Comparison of ENCODE assay signal across 12 cellular contexts in the genomic region with DNA sequence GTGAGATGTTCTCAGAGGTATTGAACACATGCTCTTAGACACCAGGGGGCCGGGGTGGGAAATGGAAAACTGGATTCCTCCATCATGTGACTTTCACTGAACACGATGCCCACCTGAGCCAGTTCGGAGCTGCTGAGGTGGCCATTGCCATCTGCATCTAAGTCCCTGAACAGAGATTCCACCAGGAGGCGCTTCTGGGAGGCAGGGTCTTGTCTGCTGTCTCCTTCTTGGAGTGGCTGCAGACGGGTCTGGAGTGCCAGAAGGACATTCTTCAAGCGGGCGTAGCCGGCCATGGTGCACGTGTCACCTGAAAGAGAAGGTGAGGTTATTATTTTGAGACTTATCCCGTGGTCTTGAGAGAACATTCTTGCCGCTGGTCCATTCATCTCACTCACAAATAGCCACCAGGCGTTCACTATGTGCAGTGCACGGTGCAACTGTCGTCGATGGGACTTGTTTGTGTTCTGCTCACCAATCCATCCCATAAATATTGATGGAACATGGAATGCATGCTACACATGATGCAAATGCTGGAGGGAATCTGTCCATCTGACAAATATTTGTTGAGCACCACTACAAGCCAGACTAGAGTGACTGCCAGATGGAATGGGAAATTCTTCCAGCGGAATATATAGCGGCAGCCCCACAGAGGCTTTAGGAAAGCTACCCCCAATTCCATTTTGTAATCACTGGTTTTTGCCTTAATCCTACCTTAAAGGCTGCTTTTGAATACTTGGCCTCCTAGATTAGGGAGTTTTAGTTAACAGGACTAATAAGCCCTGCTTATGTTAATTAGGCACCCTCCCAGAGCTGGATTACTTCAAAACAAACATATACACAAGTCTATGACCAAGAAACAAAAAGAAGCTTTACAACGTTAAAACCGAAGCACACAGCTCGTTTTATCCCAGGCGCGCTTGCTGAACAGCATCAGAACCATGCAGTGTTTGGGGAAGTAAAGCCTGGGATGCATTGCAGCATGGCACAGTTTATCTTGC.
DNase-seq lines count a peak whose midpoint lies in the region; ATAC-seq and TF ChIP-seq lines count a peak whose summit lies in the region.
"Had no signal": no experiment of that assay in that cellular context is flagged by ENCODE, and none has a peak within 500 bp of the region (broad histone marks: within the 10 kb centered on the region; RNA-seq: fewer than 3 reads in every experiment).

No MANE protein-coding gene starts in this region.

- H3K4me3 ChIP-seq in A673 (ENCODE audit: low read depth, low read length, poor library complexity, severe bottlenecking) (no peak overlapping the region), PC-3 (ENCODE audit: low read length) (no peak overlapping the region)

- no peak overlapping the region for H3K9ac ChIP-seq in PC-3 (ENCODE audit: low read length)

- no peaks in the 10 kb centered on the region for H3K36me3 ChIP-seq in A673 (ENCODE audit: insufficient read depth, low read length, poor library complexity, severe bottlenecking)
- no peaks in the 10 kb centered on the region for H3K36me3 ChIP-seq in PC-3 (ENCODE audit: low read depth, low read length)

- no peak overlapping the region for H3K4me3 Mint-ChIP-seq in activated T-helper 1 cell treated with anti-CD3 and anti-CD28 coated beads, Interleukin-12 subunit alpha, Interleukin-12 subunit beta, Interleukin-2, Interleukin-4 antibody, amounts not matched to agents 30 ng/mL and 10 ng/mL and 1 ng/mL, durations not matched to agents 14 hours and 24 hours and 36 hours
- H3K4me3 Mint-ChIP-seq: activated T-helper 17 cell treated with anti-CD3 and anti-CD28 coated beads, Interleukin-2, amount 50 U/mL, for 72 hours; immature natural killer cell had no signal

- H3K9me2 ChIP-seq in PC-3 (replicated peaks; ENCODE audit: low read length): no peaks in the 10 kb centered on the region

- no peaks in the 10 kb centered on the region for H4K20me1 ChIP-seq in PC-3 (ENCODE audit: low read length)

- BruUV-seq in A673 (replicated peaks; lab: Mats Ljungman, UMichigan) (no TSS peak), PC-3 (replicated peaks; lab: Mats Ljungman, UMichigan) (no TSS peak)

- peaks cover 12% of the 10 kb centered on the region for H3K4me1 Mint-ChIP-seq in activated T-helper 1 cell treated with anti-CD3 and anti-CD28 coated beads, Interleukin-12 subunit alpha, Interleukin-12 subunit beta, Interleukin-2, Interleukin-4 antibody, amounts not matched to agents 30 ng/mL and 10 ng/mL and 1 ng/mL, durations not matched to agents 14 hours and 24 hours and 36 hours (ENCODE audit: low read depth)
- H3K4me1 Mint-ChIP-seq: activated T-helper 17 cell treated with anti-CD3 and anti-CD28 coated beads, Interleukin-2, amount 50 U/mL, for 72 hours; immature natural killer cell had no signal

- intact Hi-C loops in A673 (cut with micrococcal nuclease; ENCODE audit: unreplicated experiment): no loop called here
- intact Hi-C loops in PC-3 (cut with micrococcal nuclease): no loop called here
- intact Hi-C loops in activated T-helper 1 cell treated with anti-CD3 and anti-CD28 coated beads, Interleukin-12 subunit alpha, Interleukin-12 subunit beta, Interleukin-2, Interleukin-4 antibody, amounts not matched to agents 30 ng/mL and 10 ng/mL and 1 ng/mL, durations not matched to agents 14 hours and 24 hours and 36 hours (cut with micrococcal nuclease): no loop called here

- no peaks in the 10 kb centered on the region for H3K9me3 Mint-ChIP-seq in activated T-helper 1 cell treated with anti-CD3 and anti-CD28 coated beads, Interleukin-12 subunit alpha, Interleukin-12 subunit beta, Interleukin-2, Interleukin-4 antibody, amounts not matched to agents 30 ng/mL and 10 ng/mL and 1 ng/mL, durations not matched to agents 14 hours and 24 hours and 36 hours
- H3K9me3 Mint-ChIP-seq: activated T-helper 17 cell treated with anti-CD3 and anti-CD28 coated beads, Interleukin-2, amount 50 U/mL, for 72 hours had no signal

- H3K27me3 ChIP-seq in A673 (replicated peaks; ENCODE audit: insufficient read depth, low read depth, low read length, poor library complexity) (no peaks in the 10 kb centered on the region), PC-3 (ENCODE audit: low read length) (no peaks in the 10 kb centered on the region), foreskin keratinocyte (no peaks in the 10 kb centered on the region)

- no peak overlapping the region for H3K27ac Mint-ChIP-seq in activated T-helper 1 cell treated with anti-CD3 and anti-CD28 coated beads, Interleukin-12 subunit alpha, Interleukin-12 subunit beta, Interleukin-2, Interleukin-4 antibody, amounts not matched to agents 30 ng/mL and 10 ng/mL and 1 ng/mL, durations not matched to agents 14 hours and 24 hours and 36 hours
- H3K27ac Mint-ChIP-seq: activated T-helper 17 cell treated with anti-CD3 and anti-CD28 coated beads, Interleukin-2, amount 50 U/mL, for 72 hours; immature natural killer cell had no signal

- DNase-seq in A673 (ENCODE audit: low spot score) (peak; percentile 15), PC-3 (peak; percentile 20), foreskin keratinocyte (no peak), COR-L47 (lab: John Stamatoyannopoulos, UW) (no peak), GDM1 (lab: John Stamatoyannopoulos, UW) (no peak)
- DNase-seq in activated T-helper 1 cell treated with anti-CD3 and anti-CD28 coated beads, Interleukin-12 subunit alpha, Interleukin-12 subunit beta, Interleukin-2, Interleukin-4 antibody, amounts not matched to agents 30 ng/mL and 10 ng/mL and 1 ng/mL, durations not matched to agents 14 hours and 24 hours and 36 hours (ENCODE audit: low spot score): no peak
- DNase-seq: immature natural killer cell; NCI-H446 treated with DMSO at 0.1 percent for 48 hours; stimulated activated CD4-positive, alpha-beta T cell treated with anti-CD3 and anti-CD28 coated beads, Interleukin-4, amount 100 ng/mL, for 1 hour had no signal

- POLR2A ChIA-PET in A673 (lab: Charles Lee; ENCODE audit: low non-redundant PET) (no interaction called here), PC-3 (lab: Charles Lee; ENCODE audit: unreplicated experiment) (no interaction called here)

- H3K4me1 ChIP-seq in A673 (ENCODE audit: insufficient read depth, low read length, poor library complexity, severe bottlenecking) (no peaks in the 10 kb centered on the region), PC-3 (ENCODE audit: insufficient read depth, low read length) (no peaks in the 10 kb centered on the region), foreskin keratinocyte (no peaks in the 10 kb centered on the region)

- H3K27ac ChIP-seq in A673 (ENCODE audit: low read depth, low read length, poor library complexity, severe bottlenecking) (no peak overlapping the region), PC-3 (ENCODE audit: low read length) (no peak overlapping the region), foreskin keratinocyte (no peak overlapping the region)

- H2AFZ ChIP-seq in PC-3 (ENCODE audit: low read length): no peak overlapping the region

- H3K9me3 ChIP-seq in A673 (ENCODE audit: low read depth, low read length, poor library complexity, severe bottlenecking) (no peaks in the 10 kb centered on the region), PC-3 (ENCODE audit: low read length) (no peaks in the 10 kb centered on the region)

- H3F3A ChIP-seq in PC-3 (ENCODE audit: low read length, unreplicated experiment): no peaks in the 10 kb centered on the region

- TF ChIP-seq CTCF in A673 (conservative IDR thresholded peaks at IDR 0.05; ENCODE audit: low read depth, low read length): peak; percentile 38; the same call in 1 of the 2 replicates
- TF ChIP-seq CTCF in GM12873 (IDR thresholded peaks at IDR 0.05; ENCODE audit: insufficient read depth, low read depth, low read length, missing control alignments): peak; percentile 31
- TF ChIP-seq CTCF in PC-3 (conservative IDR thresholded peaks at IDR 0.05; ENCODE audit: low read depth, low read length): peak; percentile 52
- TF ChIP-seq CTCF in foreskin keratinocyte (conservative IDR thresholded peaks at IDR 0.05): peak; percentile 35

- no peak; the same call in 1 of the 2 replicates for ATAC-seq in PC-3
- no peak for ATAC-seq in foreskin keratinocyte
- ATAC-seq in GM18873 (IDR thresholded peaks at IDR 0.05; ENCODE audit: low FRiP score, unreplicated experiment): no peak
- ATAC-seq: activated T-helper 17 cell treated with anti-CD3 and anti-CD28 coated beads, Interleukin-2, amount 50 U/mL, for 72 hours had no signal

- peaks cover 2% of the 10 kb centered on the region for H3K27me3 Mint-ChIP-seq in activated T-helper 1 cell treated with anti-CD3 and anti-CD28 coated beads, Interleukin-12 subunit alpha, Interleukin-12 subunit beta, Interleukin-2, Interleukin-4 antibody, amounts not matched to agents 30 ng/mL and 10 ng/mL and 1 ng/mL, durations not matched to agents 14 hours and 24 hours and 36 hours (ENCODE audit: insufficient read depth)
- H3K27me3 Mint-ChIP-seq: activated T-helper 17 cell treated with anti-CD3 and anti-CD28 coated beads, Interleukin-2, amount 50 U/mL, for 72 hours had no signal

- no peaks in the 10 kb centered on the region for H3K36me3 Mint-ChIP-seq in activated T-helper 1 cell treated with anti-CD3 and anti-CD28 coated beads, Interleukin-12 subunit alpha, Interleukin-12 subunit beta, Interleukin-2, Interleukin-4 antibody, amounts not matched to agents 30 ng/mL and 10 ng/mL and 1 ng/mL, durations not matched to agents 14 hours and 24 hours and 36 hours (ENCODE audit: low read depth)
- H3K36me3 Mint-ChIP-seq: immature natural killer cell had no signal

- CTCF ChIA-PET in A673 (lab: Charles Lee): interaction anchor here (0.6 kb wide), 1 partner anchor 29 kb away, joined by 3 read pairs; no protein-coding TSS in a partner anchor
- CTCF ChIA-PET in PC-3 (lab: Charles Lee): no interaction called here

- no peaks in the 10 kb centered on the region for H3K79me2 ChIP-seq in PC-3 (ENCODE audit: low read length)

- H3K4me2 ChIP-seq in PC-3 (ENCODE audit: low read length): no peak overlapping the region

Comparison
In these comparisons a context has a peak if more than half of its experiments do, and no peak if none do; other contexts are left out.
1. DNase-seq: peak in A673 (single experiment) and PC-3 (single experiment); none in foreskin keratinocyte (0 of 2), activated T-helper 1 cell treated with anti-CD3 and anti-CD28 coated beads, Interleukin-12 subunit alpha, Interleukin-12 subunit beta, Interleukin-2, Interleukin-4 antibody, amounts not matched to agents 30 ng/mL and 10 ng/mL and 1 ng/mL, durations not matched to agents 14 hours and 24 hours and 36 hours (single experiment), COR-L47 (single experiment) and GDM1 (single experiment).
2. Peak in every context shown above with its lines, with median percentiles within 50 percentile points of each other: CTCF ChIP-seq.